1 cellular context compared by ENCODE assay signal in the genomic region with DNA sequence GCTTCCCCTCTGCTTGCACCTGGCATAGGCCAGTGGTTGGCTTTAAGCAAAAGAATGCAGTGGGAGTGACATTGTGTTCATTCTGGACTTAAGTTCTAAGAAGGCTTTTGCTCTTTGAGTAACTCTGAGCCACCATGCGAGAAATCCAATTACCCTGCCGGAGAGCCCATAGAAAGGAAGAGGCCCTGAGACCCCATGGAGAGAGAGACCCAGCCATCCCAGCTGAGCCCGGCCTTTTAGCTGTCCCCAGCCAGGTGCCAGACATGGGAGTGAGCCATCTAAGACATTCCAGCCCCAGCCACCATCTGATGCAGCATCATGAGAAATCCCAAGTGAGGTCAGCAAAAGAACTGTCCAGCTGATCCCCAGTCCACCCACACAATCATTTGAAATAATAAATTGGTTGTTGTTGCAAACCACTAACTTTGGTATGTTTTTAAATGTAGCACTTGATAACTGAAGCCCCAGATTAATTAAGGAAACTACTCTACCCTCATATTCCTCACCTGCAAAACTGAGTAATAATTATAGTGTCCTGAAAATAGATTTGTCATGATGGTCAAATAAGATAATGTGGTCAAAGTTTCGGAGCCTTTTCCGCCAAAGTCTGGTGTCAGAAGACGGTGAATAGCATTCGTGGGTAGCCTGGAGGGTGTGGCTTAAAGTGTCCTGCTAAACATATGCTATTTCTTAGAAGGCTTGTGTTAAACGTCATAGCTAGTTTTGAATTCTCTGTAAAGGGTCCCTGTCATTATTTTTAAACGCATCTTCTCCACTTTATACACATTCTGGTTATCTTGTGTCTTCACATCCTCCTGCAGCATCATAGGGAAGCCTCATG.
TF ChIP-seq lines count a peak whose summit lies in the region.

No MANE protein-coding gene starts in this region.

TF ChIP-seq in GM23338, 12 proteins besides CTCF, POLR2A, EP300 and RAD21 (continued from another document):
- TF ChIP-seq, protein P1, sequence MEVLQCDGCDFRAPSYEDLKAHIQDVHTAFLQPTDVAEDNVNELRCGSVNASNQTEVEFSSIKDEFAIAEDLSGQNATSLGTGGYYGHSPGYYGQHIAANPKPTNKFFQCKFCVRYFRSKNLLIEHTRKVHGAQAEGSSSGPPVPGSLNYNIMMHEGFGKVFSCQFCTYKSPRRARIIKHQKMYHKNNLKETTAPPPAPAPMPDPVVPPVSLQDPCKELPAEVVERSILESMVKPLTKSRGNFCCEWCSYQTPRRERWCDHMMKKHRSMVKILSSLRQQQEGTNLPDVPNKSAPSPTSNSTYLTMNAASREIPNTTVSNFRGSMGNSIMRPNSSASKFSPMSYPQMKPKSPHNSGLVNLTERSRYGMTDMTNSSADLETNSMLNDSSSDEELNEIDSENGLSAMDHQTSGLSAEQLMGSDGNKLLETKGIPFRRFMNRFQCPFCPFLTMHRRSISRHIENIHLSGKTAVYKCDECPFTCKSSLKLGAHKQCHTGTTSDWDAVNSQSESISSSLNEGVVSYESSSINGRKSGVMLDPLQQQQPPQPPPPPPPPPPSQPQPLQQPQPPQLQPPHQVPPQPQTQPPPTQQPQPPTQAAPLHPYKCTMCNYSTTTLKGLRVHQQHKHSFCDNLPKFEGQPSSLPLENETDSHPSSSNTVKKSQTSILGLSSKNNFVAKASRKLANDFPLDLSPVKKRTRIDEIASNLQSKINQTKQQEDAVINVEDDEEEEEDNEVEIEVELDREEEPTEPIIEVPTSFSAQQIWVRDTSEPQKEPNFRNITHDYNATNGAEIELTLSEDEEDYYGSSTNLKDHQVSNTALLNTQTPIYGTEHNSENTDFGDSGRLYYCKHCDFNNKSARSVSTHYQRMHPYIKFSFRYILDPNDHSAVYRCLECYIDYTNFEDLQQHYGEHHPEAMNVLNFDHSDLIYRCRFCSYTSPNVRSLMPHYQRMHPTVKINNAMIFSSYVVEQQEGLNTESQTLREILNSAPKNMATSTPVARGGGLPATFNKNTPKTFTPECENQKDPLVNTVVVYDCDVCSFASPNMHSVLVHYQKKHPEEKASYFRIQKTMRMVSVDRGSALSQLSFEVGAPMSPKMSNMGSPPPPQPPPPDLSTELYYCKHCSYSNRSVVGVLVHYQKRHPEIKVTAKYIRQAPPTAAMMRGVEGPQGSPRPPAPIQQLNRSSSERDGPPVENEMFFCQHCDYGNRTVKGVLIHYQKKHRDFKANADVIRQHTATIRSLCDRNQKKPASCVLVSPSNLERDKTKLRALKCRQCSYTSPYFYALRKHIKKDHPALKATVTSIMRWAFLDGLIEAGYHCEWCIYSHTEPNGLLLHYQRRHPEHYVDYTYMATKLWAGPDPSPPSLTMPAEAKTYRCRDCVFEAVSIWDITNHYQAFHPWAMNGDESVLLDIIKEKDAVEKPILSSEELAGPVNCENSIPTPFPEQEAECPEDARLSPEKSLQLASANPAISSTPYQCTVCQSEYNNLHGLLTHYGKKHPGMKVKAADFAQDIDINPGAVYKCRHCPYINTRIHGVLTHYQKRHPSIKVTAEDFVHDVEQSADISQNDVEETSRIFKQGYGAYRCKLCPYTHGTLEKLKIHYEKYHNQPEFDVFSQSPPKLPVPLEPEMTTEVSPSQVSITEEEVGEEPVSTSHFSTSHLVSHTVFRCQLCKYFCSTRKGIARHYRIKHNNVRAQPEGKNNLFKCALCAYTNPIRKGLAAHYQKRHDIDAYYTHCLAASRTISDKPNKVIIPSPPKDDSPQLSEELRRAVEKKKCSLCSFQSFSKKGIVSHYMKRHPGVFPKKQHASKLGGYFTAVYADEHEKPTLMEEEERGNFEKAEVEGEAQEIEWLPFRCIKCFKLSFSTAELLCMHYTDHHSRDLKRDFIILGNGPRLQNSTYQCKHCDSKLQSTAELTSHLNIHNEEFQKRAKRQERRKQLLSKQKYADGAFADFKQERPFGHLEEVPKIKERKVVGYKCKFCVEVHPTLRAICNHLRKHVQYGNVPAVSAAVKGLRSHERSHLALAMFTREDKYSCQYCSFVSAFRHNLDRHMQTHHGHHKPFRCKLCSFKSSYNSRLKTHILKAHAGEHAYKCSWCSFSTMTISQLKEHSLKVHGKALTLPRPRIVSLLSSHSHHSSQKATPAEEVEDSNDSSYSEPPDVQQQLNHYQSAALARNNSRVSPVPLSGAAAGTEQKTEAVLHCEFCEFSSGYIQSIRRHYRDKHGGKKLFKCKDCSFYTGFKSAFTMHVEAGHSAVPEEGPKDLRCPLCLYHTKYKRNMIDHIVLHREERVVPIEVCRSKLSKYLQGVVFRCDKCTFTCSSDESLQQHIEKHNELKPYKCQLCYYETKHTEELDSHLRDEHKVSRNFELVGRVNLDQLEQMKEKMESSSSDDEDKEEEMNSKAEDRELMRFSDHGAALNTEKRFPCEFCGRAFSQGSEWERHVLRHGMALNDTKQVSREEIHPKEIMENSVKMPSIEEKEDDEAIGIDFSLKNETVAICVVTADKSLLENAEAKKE (CRISPR knock-in tag; IDR thresholded peaks at IDR 0.05): no peak
